In genomic region chr3:172624999-172625398, GRCh38 we compare ENCODE assay signal across 19 cellular contexts.
DNase-seq lines count a peak whose midpoint lies in the region; ATAC-seq, FAIRE-seq and TF ChIP-seq lines count a peak whose summit lies in the region.
"Had no signal": no experiment of that assay in that cellular context is flagged by ENCODE, and none has a peak within 500 bp of the region (broad histone marks: within the 10 kb centered on the region; RNA-seq: fewer than 3 reads in every experiment).

No MANE protein-coding gene starts in this region.

- H2AK5ac ChIP-seq in mesenchymal stem cell (ENCODE audit: low read length, severe bottlenecking) = peak overlapping the region; percentile 79

- WGBS in mesenchymal stem cell = 94% methylated on average over 9 of the region's 9 CpGs

- H3K9me3 ChIP-seq in DND-41 (ENCODE audit: insufficient read depth, low read length, severe bottlenecking) (no peaks in the 10 kb centered on the region), mesenchymal stem cell (ENCODE audit: control insufficient read depth, low read length) (no peaks in the 10 kb centered on the region), neural progenitor cell (ENCODE audit: low read depth) (no peaks in the 10 kb centered on the region)

- H3K4me1 Mint-ChIP-seq in chondrocyte (ENCODE audit: low read depth) = peaks cover 37% of the 10 kb centered on the region
- peaks cover 9% of the 10 kb centered on the region for H3K4me1 Mint-ChIP-seq in neural progenitor cell

- no peaks in the 10 kb centered on the region for H3K27me3 ChIP-seq in DND-41 (ENCODE audit: insufficient read depth, low read length, poor library complexity)
- H3K27me3 ChIP-seq in mesenchymal stem cell (ENCODE audit: control insufficient read depth in 1 of 2, insufficient read depth in 1 of 2, low read length in 2 of 2) = no peaks in the 10 kb centered on the region
- H3K27me3 ChIP-seq in neural progenitor cell = no peaks in the 10 kb centered on the region
- H3K27me3 ChIP-seq: BLaER1 treated with 17β-estradiol and CSF1 and Interleukin-3, amounts not matched to agents 10 nM and 100 nM had no signal

- no peak overlapping the region for H2BK120ac ChIP-seq in mesenchymal stem cell (ENCODE audit: low read depth, low read length)

- H3K79me2 ChIP-seq in DND-41 (ENCODE audit: insufficient read depth, low read length) = no peaks in the 10 kb centered on the region
- no peaks in the 10 kb centered on the region for H3K79me2 ChIP-seq in neural progenitor cell (ENCODE audit: low read depth)

- no peak overlapping the region for H3K9ac ChIP-seq in DND-41 (ENCODE audit: low read depth, low read length)
- no peak overlapping the region for H3K9ac ChIP-seq in mesenchymal stem cell (ENCODE audit: low read length)
- H3K9ac ChIP-seq in neural progenitor cell = no peak overlapping the region
- H3K9ac ChIP-seq: BLaER1 treated with 17β-estradiol and CSF1 and Interleukin-3, amounts not matched to agents 10 nM and 100 nM had no signal

- no peak for FAIRE-seq in GM19239 (lab: Jason Lieb, UNC)
- FAIRE-seq: HTR-8/SVneo had no signal

- no peaks in the 10 kb centered on the region for H3K9me3 Mint-ChIP-seq in chondrocyte (ENCODE audit: low read depth)
- peaks cover 7% of the 10 kb centered on the region for H3K9me3 Mint-ChIP-seq in neural progenitor cell

- H2AFZ ChIP-seq in DND-41 (ENCODE audit: low read depth, low read length) (no peak overlapping the region), mesenchymal stem cell (ENCODE audit: low read depth, low read length) (no peak overlapping the region), neural progenitor cell (replicated peaks) (no peak overlapping the region)
- H2AFZ ChIP-seq: PC-9 had no signal

- DNase-seq in DND-41 (peak; percentile 44), MV-4-11 (lab: John Stamatoyannopoulos, UW) (peak; percentile 42), chondrocyte (ENCODE audit: low spot score) (no peak), mesenchymal stem cell (no peak), NCI-H510A treated with DMSO at 0.1 percent for 48 hours (lab: John Stamatoyannopoulos, UW) (no peak), HCEC 1CT (no peak), neural progenitor cell (ENCODE audit: low spot score) (no peak), GM19239 (ENCODE audit: insufficient read length, low spot score) (no peak)
- DNase-seq: DMS153, KG1, NCI-H1417, NCI-H2029, NCI-H2171 treated with DMSO at 0.1 percent for 48 hours, Right ventricle myocardium superior, T-helper 17 cell had no signal

- H3K27ac Mint-ChIP-seq in chondrocyte (ENCODE audit: unreplicated experiment) (peak overlapping the region; percentile 52), neural progenitor cell (no peak overlapping the region)
- H3K27ac Mint-ChIP-seq: T-helper 17 cell had no signal

- no peak overlapping the region for H2BK12ac ChIP-seq in mesenchymal stem cell (ENCODE audit: low read length in 2 of 2)

- no peak overlapping the region for H3K18ac ChIP-seq in mesenchymal stem cell (ENCODE audit: low read depth in 1 of 2, low read length in 2 of 2)

- H3K27ac ChIP-seq in DND-41 (ENCODE audit: low read length) (no peak overlapping the region), mesenchymal stem cell (ENCODE audit: low read length, poor library complexity, severe bottlenecking) (peak overlapping the region; percentile 82), neural progenitor cell (no peak overlapping the region)
- H3K27ac ChIP-seq: BLaER1 treated with 17β-estradiol and CSF1 and Interleukin-3, amounts not matched to agents 10 nM and 100 nM had no signal

- no peaks in the 10 kb centered on the region for H3F3A ChIP-seq in neural progenitor cell (ENCODE audit: low read depth)

- H3K79me1 ChIP-seq in mesenchymal stem cell (replicated peaks; ENCODE audit: low read length, poor library complexity, severe bottlenecking) = peaks cover 3% of the 10 kb centered on the region

- no peak overlapping the region for H4K91ac ChIP-seq in mesenchymal stem cell (ENCODE audit: low read length)

- H3K14ac ChIP-seq in mesenchymal stem cell (ENCODE audit: low read length in 2 of 2) = no peak overlapping the region

- H4K8ac ChIP-seq in mesenchymal stem cell (ENCODE audit: low read length) = no peak overlapping the region

- no peak overlapping the region for H3K4me3 ChIP-seq in DND-41 (ENCODE audit: low read depth in 1 of 2, low read length in 2 of 2)
- no peak overlapping the region for H3K4me3 ChIP-seq in mesenchymal stem cell (ENCODE audit: insufficient read depth in 1 of 2, low read depth in 1 of 2, low read length in 2 of 2)
- no peak overlapping the region for H3K4me3 ChIP-seq in neural progenitor cell
- H3K4me3 ChIP-seq: BLaER1 treated with 17β-estradiol and CSF1 and Interleukin-3, amounts not matched to agents 10 nM and 100 nM; PC-9 had no signal

- H3K4me3 Mint-ChIP-seq in chondrocyte (ENCODE audit: unreplicated experiment) (no peak overlapping the region), neural progenitor cell (no peak overlapping the region)
- H3K4me3 Mint-ChIP-seq: T-helper 17 cell had no signal

- ATAC-seq in DND-41 (ENCODE audit: insufficient read depth, low read depth) = peak; percentile 24; the same call in 1 of the 3 replicates
- ATAC-seq: HCT116, T-helper 17 cell had no signal

- H2BK15ac ChIP-seq in mesenchymal stem cell (ENCODE audit: low read depth, poor library complexity, severe bottlenecking) = no peak overlapping the region

- H2BK5ac ChIP-seq in mesenchymal stem cell (ENCODE audit: low read depth, low read length, poor library complexity, severe bottlenecking) = no peak overlapping the region

- no peak for TF ChIP-seq CTCF in DND-41 (IDR thresholded peaks at IDR 0.05; ENCODE audit: borderline replicate concordance, extremely low read depth, low read length, poor library complexity, severe bottlenecking)
- no peak for TF ChIP-seq CTCF in chondrocyte (IDR thresholded peaks at IDR 0.05)
- no peak for TF ChIP-seq CTCF in neural progenitor cell (IDR thresholded peaks at IDR 0.05)

- no peaks in the 10 kb centered on the region for H4K20me1 ChIP-seq in DND-41 (ENCODE audit: insufficient read depth, low read length)
- no peaks in the 10 kb centered on the region for H4K20me1 ChIP-seq in neural progenitor cell (ENCODE audit: low read depth)
- H4K20me1 ChIP-seq: BLaER1 treated with 17β-estradiol and CSF1 and Interleukin-3, amounts not matched to agents 10 nM and 100 nM had no signal

- H3K27me3 Mint-ChIP-seq in chondrocyte (ENCODE audit: low read depth) = no peaks in the 10 kb centered on the region
- H3K27me3 Mint-ChIP-seq in neural progenitor cell (ENCODE audit: insufficient read depth, low read depth) = peaks cover 5% of the 10 kb centered on the region

- peaks cover 28% of the 10 kb centered on the region for H3K4me1 ChIP-seq in DND-41 (ENCODE audit: insufficient read depth, low read length)
- H3K4me1 ChIP-seq in mesenchymal stem cell (ENCODE audit: control insufficient read depth, insufficient read depth, low read depth, low read length) = peaks cover 3% of the 10 kb centered on the region
- H3K4me1 ChIP-seq in neural progenitor cell = no peaks in the 10 kb centered on the region

- H3K23ac ChIP-seq in mesenchymal stem cell (ENCODE audit: low read length in 2 of 2) = no peak overlapping the region

- H3K36me3 ChIP-seq in DND-41 (ENCODE audit: insufficient read depth, low read length) (no peaks in the 10 kb centered on the region), mesenchymal stem cell (ENCODE audit: control insufficient read depth in 1 of 2, insufficient read depth in 2 of 2, low read depth in 1 of 2, low read length in 2 of 2) (no peaks in the 10 kb centered on the region), neural progenitor cell (no peaks in the 10 kb centered on the region)
- H3K36me3 ChIP-seq: BLaER1 treated with 17β-estradiol and CSF1 and Interleukin-3, amounts not matched to agents 10 nM and 100 nM had no signal

- no peak overlapping the region for H3K4ac ChIP-seq in mesenchymal stem cell (ENCODE audit: low read depth in 1 of 2, low read length in 2 of 2)

- H3K4me2 ChIP-seq in DND-41 (ENCODE audit: insufficient read depth, low read length) (no peak overlapping the region), mesenchymal stem cell (ENCODE audit: low read length, poor library complexity, severe bottlenecking) (no peak overlapping the region), neural progenitor cell (no peak overlapping the region)
- H3K4me2 ChIP-seq: PC-9 had no signal

- H3K36me3 Mint-ChIP-seq in chondrocyte (ENCODE audit: low read depth) (no peaks in the 10 kb centered on the region), neural progenitor cell (peaks cover 3% of the 10 kb centered on the region)

Comparison
In these comparisons a context has a peak if more than half of its experiments do, and no peak if none do; other contexts are left out.
1. DNase-seq: peak in DND-41 (single experiment) and MV-4-11 (single experiment); none in chondrocyte (single experiment), mesenchymal stem cell (single experiment), NCI-H510A treated with DMSO at 0.1 percent for 48 hours (single experiment), HCEC 1CT (single experiment), neural progenitor cell (single experiment) and GM19239 (single experiment).